28 cellular contexts compared by ENCODE assay signal in genomic region chr1:212670301-212670700, GRCh38.
"Had no signal": no experiment of that assay in that cellular context is flagged by ENCODE, and none has a peak within 500 bp of the region (broad histone marks: within the 10 kb centered on the region; RNA-seq: fewer than 3 reads in every experiment).

No MANE protein-coding gene starts in this region.

- H3K4me3 Mint-ChIP-seq: activated CD4-positive, alpha-beta memory T cell treated with anti-CD3 and anti-CD28 coated beads, Interleukin-2, amount 10 ng/mL, durations not matched to agents 7 days and 5 days; activated CD4-positive, alpha-beta T cell treated with anti-CD3 and anti-CD28 coated beads for 36 hours; activated naive CD4-positive, alpha-beta T cell treated with anti-CD3 and anti-CD28 coated beads, Interleukin-2, amount 10 ng/mL, durations not matched to agents 7 days and 5 days; activated naive CD8-positive, alpha-beta T cell treated with anti-CD3 and anti-CD28 coated beads for 36 hours; T-helper 17 cell had no signal

- H3K27ac Mint-ChIP-seq: activated CD4-positive, alpha-beta memory T cell treated with anti-CD3 and anti-CD28 coated beads, Interleukin-2, amount 10 ng/mL, durations not matched to agents 7 days and 5 days; activated CD4-positive, alpha-beta T cell treated with anti-CD3 and anti-CD28 coated beads for 36 hours; activated naive CD4-positive, alpha-beta T cell treated with anti-CD3 and anti-CD28 coated beads, Interleukin-2, amount 10 ng/mL, durations not matched to agents 7 days and 5 days; activated naive CD8-positive, alpha-beta T cell treated with anti-CD3 and anti-CD28 coated beads for 36 hours; activated T-cell treated with anti-CD3 and anti-CD28 coated beads, Interleukin-2, amount 50 U/mL, for 72 hours; activated T-helper 2 cell treated with anti-CD3 and anti-CD28 coated beads, Interferon-gamma antibody, Interleukin-2, Interleukin-4, amounts not matched to agents 10 μg/mL and 5 μg/mL and 100 μg/mL, durations not matched to agents 14 hours and 24 hours and 36 hours; T-helper 17 cell had no signal

- H3K27me3 Mint-ChIP-seq: activated CD4-positive, alpha-beta memory T cell treated with anti-CD3 and anti-CD28 coated beads, Interleukin-2, amount 10 ng/mL, durations not matched to agents 7 days and 5 days had no signal

- H3K4me3 ChIP-seq: cardiac muscle cell, MG63 had no signal

- H3K36me3 Mint-ChIP-seq: activated naive CD4-positive, alpha-beta T cell treated with anti-CD3 and anti-CD28 coated beads, Interleukin-2, amount 10 ng/mL, durations not matched to agents 7 days and 5 days; activated naive CD8-positive, alpha-beta T cell treated with anti-CD3 and anti-CD28 coated beads for 36 hours had no signal

- DNase-seq: activated CD4-positive, alpha-beta memory T cell treated with anti-CD3 and anti-CD28 coated beads, Interleukin-2, amount 10 ng/mL, durations not matched to agents 7 days and 5 days; activated CD4-positive, alpha-beta T cell treated with anti-CD3 and anti-CD28 coated beads for 36 hours; activated CD4-positive, alpha-beta T cell treated with anti-CD3 and anti-CD28 coated beads, Interleukin-2, amount 50 U/mL, for 1 hour; activated gamma-delta T cell treated with Interleukin-2 at 50 U/mL for 16 hours; activated naive CD4-positive, alpha-beta T cell treated with anti-CD3 and anti-CD28 coated beads, Interleukin-2, amount 10 ng/mL, durations not matched to agents 7 days and 5 days; activated naive CD8-positive, alpha-beta T cell treated with anti-CD3 and anti-CD28 coated beads for 36 hours; activated T-cell treated with anti-CD3 and anti-CD28 coated beads for 4 hours; activated T-cell treated with anti-CD3 and anti-CD28 coated beads, Interleukin-2, amount 50 U/mL, for 72 hours; brain microvascular endothelial cell; MG63; MV-4-11; NCI-H1092 treated with DMSO at 0.1 percent for 48 hours; NCI-H1417 treated with DMSO at 0.1 percent for 48 hours; NCI-H1694; NCI-H2029; NCI-H2107; NCI-H2171 treated with DMSO at 0.1 percent for 48 hours; NCI-H345; NCI-H510A; NCI-H69; NK-92 treated with Interleukin-12 subunit alpha and Interleukin-12 subunit beta, amount 100 ng/mL, for 24 hours; PC-3; SHP77 treated with DMSO at 0.1 percent for 48 hours; T-helper 17 cell; WERI-Rb-1 had no signal

- H3K27ac ChIP-seq: brain microvascular endothelial cell, cardiac muscle cell, KMS-11, WERI-Rb-1 had no signal

- H3K9me3 Mint-ChIP-seq: activated CD4-positive, alpha-beta memory T cell treated with anti-CD3 and anti-CD28 coated beads, Interleukin-2, amount 10 ng/mL, durations not matched to agents 7 days and 5 days; activated naive CD4-positive, alpha-beta T cell treated with anti-CD3 and anti-CD28 coated beads, Interleukin-2, amount 10 ng/mL, durations not matched to agents 7 days and 5 days; activated naive CD8-positive, alpha-beta T cell treated with anti-CD3 and anti-CD28 coated beads for 36 hours; activated T-cell treated with anti-CD3 and anti-CD28 coated beads, Interleukin-2, amount 50 U/mL, for 72 hours; activated T-helper 2 cell treated with anti-CD3 and anti-CD28 coated beads, Interferon-gamma antibody, Interleukin-2, Interleukin-4, amounts not matched to agents 10 μg/mL and 5 μg/mL and 100 μg/mL, durations not matched to agents 14 hours and 24 hours and 36 hours had no signal
